ENCODE assay signal across 12 cellular contexts in genomic region chr11:108663154-108663877, GRCh38. TPM values are rescaled to one million over a fixed set of nuclear protein-coding genes. Genes with fewer than 3 reads are reported as not detected.
DNase-seq lines count a peak whose midpoint lies in the region; ATAC-seq and TF ChIP-seq lines count a peak whose summit lies in the region.
"Had no signal": no experiment of that assay in that cellular context is flagged by ENCODE, and none has a peak within 500 bp of the region (broad histone marks: within the 10 kb centered on the region; RNA-seq: fewer than 3 reads in every experiment).

No MANE protein-coding gene starts in this region.

- H3K9me3 Mint-ChIP-seq in immature natural killer cell (peaks cover 0 to 2% (median 0%) of the 10 kb centered on the region in 6 donors), endodermal cell (no peaks in the 10 kb centered on the region)
- H3K9me3 Mint-ChIP-seq: activated naive CD4-positive, alpha-beta T cell treated with anti-CD3 and anti-CD28 coated beads, Interleukin-2, amount 10 ng/mL, durations not matched to agents 7 days and 5 days had no signal

- ATAC-seq in GM18867 (IDR thresholded peaks at IDR 0.05; ENCODE audit: unreplicated experiment) (peak; percentile 41), GM21576 (IDR thresholded peaks at IDR 0.05; ENCODE audit: unreplicated experiment) (peak; percentile 44), HG03196 (IDR thresholded peaks at IDR 0.05; ENCODE audit: unreplicated experiment) (peak; percentile 46)

- no peaks in the 10 kb centered on the region for H3K4me1 ChIP-seq in endodermal cell (ENCODE audit: control insufficient read depth, insufficient read depth, low read length)
- H3K4me1 ChIP-seq in uterus, result peaks cover 0 to 11% of the 10 kb centered on the region in 2 donors

- H3K9me3 ChIP-seq in endodermal cell (ENCODE audit: control insufficient read depth, low read length), result no peaks in the 10 kb centered on the region
- no peaks in the 10 kb centered on the region for H3K9me3 ChIP-seq in uterus

- DNase-seq in immature natural killer cell (no peak), endodermal cell (no peak), uterus (no peak), ecto neural progenitor cell (ENCODE audit: low spot score) (no peak)
- no peak for DNase-seq in activated CD4-positive, alpha-beta T cell treated with anti-CD3 and anti-CD28 coated beads for 1 hour
- DNase-seq: activated naive CD4-positive, alpha-beta T cell treated with anti-CD3 and anti-CD28 coated beads, Interleukin-2, amount 10 ng/mL, durations not matched to agents 7 days and 5 days; foreskin melanocyte; KG1 had no signal

- H3K27ac ChIP-seq in endodermal cell (ENCODE audit: low read depth, low read length) (no peak overlapping the region), uterus (no peak overlapping the region)
- H3K27ac ChIP-seq: SK-N-MC had no signal

- H3K4me3 ChIP-seq in endodermal cell (ENCODE audit: low read length), result no peak overlapping the region
- no peak overlapping the region for H3K4me3 ChIP-seq in uterus
- H3K4me3 ChIP-seq: SK-N-MC had no signal

- H3K4me3 Mint-ChIP-seq in immature natural killer cell (peak overlapping the region in 3 of 5 donors; percentile 22 to 27 (median 25)), endodermal cell (no peak overlapping the region)

- H3K36me3 ChIP-seq in endodermal cell (ENCODE audit: control insufficient read depth, insufficient read depth, low read length) (peaks cover 5% of the 10 kb centered on the region), uterus (no peaks in the 10 kb centered on the region)

- H3K27me3 ChIP-seq in endodermal cell (ENCODE audit: control insufficient read depth, insufficient read depth, low read length, poor library complexity, severe bottlenecking) (no peaks in the 10 kb centered on the region), uterus (no peaks in the 10 kb centered on the region)

- H3K27ac Mint-ChIP-seq in immature natural killer cell, result no peak overlapping the region
- H3K27ac Mint-ChIP-seq in endodermal cell, result no peak overlapping the region
- H3K27ac Mint-ChIP-seq: activated naive CD4-positive, alpha-beta T cell treated with anti-CD3 and anti-CD28 coated beads, Interleukin-2, amount 10 ng/mL, durations not matched to agents 7 days and 5 days had no signal

- no peak for TF ChIP-seq POLR2A in uterus (IDR thresholded peaks at IDR 0.05)

- intact Hi-C loops in uterus (cut with DNase I; ENCODE audit: low total_unique reads), result no loop called here

- peaks cover 36 to 42% of the 10 kb centered on the region in 2 donors for H3K4me1 Mint-ChIP-seq in immature natural killer cell
- peaks cover 6% of the 10 kb centered on the region for H3K4me1 Mint-ChIP-seq in endodermal cell

- 93 to 94% methylated on average over 2 of the region's 5 CpGs for WGBS in endodermal cell (ENCODE audit: insufficient coverage in 1 of 2, insufficient read length in 1 of 2), 2 experiments

- no peak for TF ChIP-seq CTCF in endodermal cell (conservative IDR thresholded peaks at IDR 0.05)
- no peak for TF ChIP-seq CTCF in uterus (IDR thresholded peaks at IDR 0.05)

- H3K36me3 Mint-ChIP-seq in immature natural killer cell, result no peaks in the 10 kb centered on the region
- no peaks in the 10 kb centered on the region for H3K36me3 Mint-ChIP-seq in endodermal cell (ENCODE audit: low read depth)

- no peak overlapping the region for H3K9ac ChIP-seq in endodermal cell (ENCODE audit: extremely low read depth, low read length, poor library complexity, severe bottlenecking)

- peaks cover 5 to 7% (median 6%) of the 10 kb centered on the region in 3 donors for H3K27me3 Mint-ChIP-seq in immature natural killer cell (ENCODE audit: low read depth in 3 of 3)
- H3K27me3 Mint-ChIP-seq in endodermal cell (ENCODE audit: insufficient read depth), result no peaks in the 10 kb centered on the region

RNA-seq across cellular contexts. Expression of gene DDX10, which starts 1.6 kb away (rescaled TPM):
- polyA plus RNA-seq in immature natural killer cell, result 10 to 100 TPM; 11.8 to 17.2 (median 16.4) TPM
- total RNA-seq in endodermal cell (10 to 100 TPM; 31.1 to 32.7 TPM), uterus (100 to 1,000 TPM in 1 of 4 donors, 10 to 100 TPM in 3; 27.9 to 511 (median 31.5) TPM)
- polyA plus RNA-seq in endodermal cell (2013, experiment 1 of 2), result 30.5 TPM
- 27.7 TPM for polyA plus RNA-seq in endodermal cell (2013, experiment 2 of 2)
